ENCODE assay signal across 1 cellular context in the genomic region with DNA sequence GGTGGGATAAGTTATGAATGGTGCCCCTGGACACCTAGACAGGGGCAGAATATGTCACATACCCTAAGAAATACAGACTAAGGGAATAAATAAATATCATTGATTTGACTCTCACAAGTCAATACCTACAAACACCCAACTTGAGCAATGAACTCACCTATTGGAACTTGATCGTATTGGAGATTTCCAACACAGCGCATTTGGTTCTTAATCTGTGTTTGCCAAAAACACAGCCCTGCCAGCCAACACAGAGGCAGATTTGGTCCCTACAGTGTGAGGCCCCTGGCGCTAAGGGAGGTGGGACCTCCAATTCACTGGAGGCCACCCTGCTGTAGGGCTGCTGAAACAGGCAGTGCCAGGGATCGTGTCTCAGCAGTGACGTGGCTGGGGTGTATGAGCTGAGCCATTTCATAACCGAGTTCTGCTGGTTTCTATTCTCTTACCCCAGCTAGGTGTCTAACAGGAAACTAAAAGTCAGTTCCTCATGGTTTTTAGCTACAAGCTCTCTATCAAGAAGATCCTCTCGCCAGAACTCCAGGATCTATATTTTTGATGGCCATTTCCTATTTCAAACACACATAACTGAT.
TF ChIP-seq lines count a peak whose summit lies in the region.

No MANE protein-coding gene starts in this region.

TF ChIP-seq in HepG2, 621 proteins besides CTCF, POLR2A, EP300 and RAD21 (continued from another document):
- TF ChIP-seq, protein P1, sequence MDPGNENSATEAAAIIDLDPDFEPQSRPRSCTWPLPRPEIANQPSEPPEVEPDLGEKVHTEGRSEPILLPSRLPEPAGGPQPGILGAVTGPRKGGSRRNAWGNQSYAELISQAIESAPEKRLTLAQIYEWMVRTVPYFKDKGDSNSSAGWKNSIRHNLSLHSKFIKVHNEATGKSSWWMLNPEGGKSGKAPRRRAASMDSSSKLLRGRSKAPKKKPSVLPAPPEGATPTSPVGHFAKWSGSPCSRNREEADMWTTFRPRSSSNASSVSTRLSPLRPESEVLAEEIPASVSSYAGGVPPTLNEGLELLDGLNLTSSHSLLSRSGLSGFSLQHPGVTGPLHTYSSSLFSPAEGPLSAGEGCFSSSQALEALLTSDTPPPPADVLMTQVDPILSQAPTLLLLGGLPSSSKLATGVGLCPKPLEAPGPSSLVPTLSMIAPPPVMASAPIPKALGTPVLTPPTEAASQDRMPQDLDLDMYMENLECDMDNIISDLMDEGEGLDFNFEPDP (CRISPR knock-in tag; conservative IDR thresholded peaks at IDR 0.05): no peak
- TF ChIP-seq ZIK1 (CRISPR knock-in tag; IDR thresholded peaks at IDR 0.05; ENCODE audit: borderline replicate concordance, low read depth) (no peak), HES4 (CRISPR knock-in tag; IDR thresholded peaks at IDR 0.05; ENCODE audit: borderline replicate concordance) (no peak), ETV5 (CRISPR knock-in tag; IDR thresholded peaks at IDR 0.05; ENCODE audit: borderline replicate concordance) (no peak), ZBTB10 (CRISPR knock-in tag; IDR thresholded peaks at IDR 0.05; ENCODE audit: borderline replicate concordance) (no peak), SATB2 (CRISPR knock-in tag; IDR thresholded peaks at IDR 0.05) (no peak), NFYB (CRISPR knock-in tag; IDR thresholded peaks at IDR 0.05) (no peak), DPF2 (CRISPR knock-in tag; IDR thresholded peaks at IDR 0.05; ENCODE audit: borderline replicate concordance, low read depth) (no peak), MLXIP (CRISPR knock-in tag; IDR thresholded peaks at IDR 0.05; ENCODE audit: borderline replicate concordance) (no peak)
- TF ChIP-seq, protein P2, sequence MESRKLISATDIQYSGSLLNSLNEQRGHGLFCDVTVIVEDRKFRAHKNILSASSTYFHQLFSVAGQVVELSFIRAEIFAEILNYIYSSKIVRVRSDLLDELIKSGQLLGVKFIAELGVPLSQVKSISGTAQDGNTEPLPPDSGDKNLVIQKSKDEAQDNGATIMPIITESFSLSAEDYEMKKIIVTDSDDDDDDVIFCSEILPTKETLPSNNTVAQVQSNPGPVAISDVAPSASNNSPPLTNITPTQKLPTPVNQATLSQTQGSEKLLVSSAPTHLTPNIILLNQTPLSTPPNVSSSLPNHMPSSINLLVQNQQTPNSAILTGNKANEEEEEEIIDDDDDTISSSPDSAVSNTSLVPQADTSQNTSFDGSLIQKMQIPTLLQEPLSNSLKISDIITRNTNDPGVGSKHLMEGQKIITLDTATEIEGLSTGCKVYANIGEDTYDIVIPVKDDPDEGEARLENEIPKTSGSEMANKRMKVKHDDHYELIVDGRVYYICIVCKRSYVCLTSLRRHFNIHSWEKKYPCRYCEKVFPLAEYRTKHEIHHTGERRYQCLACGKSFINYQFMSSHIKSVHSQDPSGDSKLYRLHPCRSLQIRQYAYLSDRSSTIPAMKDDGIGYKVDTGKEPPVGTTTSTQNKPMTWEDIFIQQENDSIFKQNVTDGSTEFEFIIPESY (CRISPR knock-in tag; IDR thresholded peaks at IDR 0.05): no peak
